1 cellular context compared by ENCODE assay signal in the genomic region with DNA sequence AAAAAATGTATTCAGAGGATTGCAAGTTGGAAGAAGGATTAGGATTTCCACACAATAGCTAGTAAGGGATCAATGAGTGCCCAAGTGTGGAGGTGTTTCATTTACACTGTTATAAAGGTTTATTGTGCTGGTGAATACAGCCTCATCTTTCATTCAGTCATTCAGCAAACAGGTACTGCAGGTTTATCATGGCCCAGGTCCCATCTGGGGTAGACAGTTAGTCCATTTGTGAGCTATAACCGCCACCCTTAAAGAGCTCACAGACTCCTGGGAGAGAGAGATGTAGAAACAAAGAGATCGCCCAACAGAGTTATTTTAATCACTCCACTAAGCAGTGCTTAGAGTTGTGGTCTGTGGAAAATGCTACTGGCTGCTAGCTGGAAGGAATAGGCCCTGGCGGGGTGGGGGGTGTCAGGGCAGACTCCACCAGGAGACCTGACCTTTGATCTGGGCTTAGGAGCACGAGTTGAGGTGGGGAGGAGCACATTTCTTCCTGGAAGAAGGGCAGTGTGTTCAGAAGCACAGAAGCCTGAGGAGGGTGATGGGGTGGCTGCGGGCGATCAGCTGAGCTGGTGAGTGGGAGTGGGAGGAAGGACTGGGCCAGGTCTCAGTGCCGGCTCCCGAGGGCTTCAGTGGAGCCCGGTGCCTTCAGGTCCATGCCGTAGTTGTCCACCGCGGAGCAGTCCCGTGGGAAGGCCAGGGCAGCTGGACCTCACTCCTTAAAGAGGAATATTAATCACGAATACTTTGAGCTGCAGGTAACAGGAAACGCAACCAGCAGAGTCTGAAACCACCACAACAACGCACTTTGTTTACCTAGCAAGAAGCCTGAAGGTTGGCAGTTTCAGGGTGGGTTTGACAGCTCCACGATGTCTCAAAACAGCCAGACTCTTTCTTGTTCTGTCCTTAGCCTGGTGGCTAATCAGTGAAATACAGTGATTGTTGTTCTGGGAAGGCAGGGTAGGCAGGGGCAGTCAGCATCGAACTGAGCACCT.
TF ChIP-seq lines count a peak whose summit lies in the region.

No MANE protein-coding gene starts in this region.

TF ChIP-seq in endothelial cell of umbilical vein, 7 proteins besides CTCF, POLR2A, EP300 and RAD21:
- TF ChIP-seq JUN (IDR thresholded peaks at IDR 0.05; ENCODE audit: borderline replicate concordance, insufficient read depth, insufficient read length, low read depth) (no peak), GATA2 (IDR thresholded peaks at IDR 0.05; ENCODE audit: insufficient read depth, insufficient read length, low read depth, low read length) (no peak), FOS (IDR thresholded peaks at IDR 0.05; ENCODE audit: borderline replicate concordance, insufficient read depth, low read length) (no peak), POLR2AphosphoS5 (IDR thresholded peaks at IDR 0.05; ENCODE audit: insufficient read depth, low read depth, low read length) (no peak), MAX (IDR thresholded peaks at IDR 0.05; ENCODE audit: insufficient read depth, insufficient read length) (no peak), EZH2 (IDR thresholded peaks at IDR 0.05; ENCODE audit: borderline replicate concordance, low read depth, low read length, severe bottlenecking) (no peak), MYC (IDR thresholded peaks at IDR 0.05; ENCODE audit: low read depth, low read length) (no peak)
